ENCODE assay signal across 8 cellular contexts in the genomic region with DNA sequence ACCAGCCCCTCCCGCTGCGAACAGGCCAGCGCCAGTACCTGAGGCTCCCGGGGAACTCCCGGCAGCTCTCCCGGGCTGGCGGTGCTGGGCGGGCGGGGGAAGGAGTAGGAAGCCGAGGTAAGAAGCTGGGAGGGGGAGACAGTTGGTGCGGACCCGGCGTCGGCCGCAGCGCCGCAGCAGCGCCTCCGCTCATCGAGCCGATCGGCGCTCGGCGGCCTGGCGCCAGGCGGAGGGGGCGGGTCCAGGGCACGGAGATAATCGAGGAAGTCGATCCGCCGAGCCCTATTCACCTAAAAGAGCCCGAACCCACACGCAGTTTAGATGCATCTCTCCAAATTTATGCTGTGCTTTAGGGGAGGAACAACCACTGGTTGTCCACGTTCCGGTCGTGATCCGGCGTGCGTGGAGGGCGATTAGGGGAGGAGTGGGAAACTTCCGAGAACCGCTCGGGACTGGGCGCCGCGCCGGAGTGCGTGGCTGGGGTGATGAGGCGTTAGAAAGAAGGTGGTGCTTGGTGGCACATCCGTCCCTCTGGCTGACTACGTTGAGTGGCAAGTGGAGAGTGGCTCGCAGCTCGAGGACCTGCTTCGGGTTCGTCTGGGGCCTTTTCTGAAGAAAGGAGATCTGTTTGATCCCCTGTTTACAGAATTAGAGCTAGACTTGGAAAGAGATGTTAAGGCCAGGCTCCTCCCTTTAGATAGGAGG. TPM values are rescaled to one million over a fixed set of nuclear protein-coding genes. Genes with fewer than 3 reads are reported as not detected.
DNase-seq lines count a peak whose midpoint lies in the region; ATAC-seq, FAIRE-seq and TF ChIP-seq lines count a peak whose summit lies in the region.

A gene with protein sequence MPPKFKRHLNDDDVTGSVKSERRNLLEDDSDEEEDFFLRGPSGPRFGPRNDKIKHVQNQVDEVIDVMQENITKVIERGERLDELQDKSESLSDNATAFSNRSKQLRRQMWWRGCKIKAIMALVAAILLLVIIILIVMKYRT (minus strand): TSS at position 194 of the 705 bp plus-strand sequence. CDS start 3,651 bp downstream, outside the sequence.

- H3K36me3 ChIP-seq in mammary epithelial cell (ENCODE audit: insufficient read depth, low read length) (no peaks in the 10 kb centered on the region), small intestine (ENCODE audit: control insufficient read depth in 2 of 2, insufficient read depth in 2 of 2, low read length in 2 of 2) (peaks cover 0 to 2% of the 10 kb centered on the region in 2 donors)

- H3K9me3 ChIP-seq in mammary epithelial cell (replicated peaks; ENCODE audit: insufficient read depth, low read length), result no peaks in the 10 kb centered on the region
- H3K9me3 ChIP-seq in small intestine (ENCODE audit: control insufficient read depth, low read depth), result no peaks in the 10 kb centered on the region

- peak within 1 kb of the TSS; percentile 85 for H3K4me2 ChIP-seq in mammary epithelial cell (ENCODE audit: insufficient read depth, low read depth, low read length)

- TSS peak; percentile 68 for BruUV-seq in mammary epithelial cell (replicated peaks; lab: Mats Ljungman, UMichigan)

- no peaks in the 10 kb centered on the region for H3K27me3 ChIP-seq in mammary epithelial cell (ENCODE audit: insufficient read depth, low read length)
- H3K27me3 ChIP-seq in small intestine (ENCODE audit: control insufficient read depth in 2 of 2, insufficient read depth in 2 of 2, low read length in 2 of 2), result no peaks in the 10 kb centered on the region

- peak within 1 kb of the TSS; percentile 94 for H3K9ac ChIP-seq in mammary epithelial cell (ENCODE audit: insufficient read depth, low read length)

- dilution Hi-C loops in mammary epithelial cell (cut with HindIII; ENCODE audit: low sequenced_read_pairs), result no loop called here

- H3K4me1 ChIP-seq in mammary epithelial cell (ENCODE audit: insufficient read depth, low read length), result peaks cover 35% of the 10 kb centered on the region
- peaks cover 0 to 4% of the 10 kb centered on the region in 2 donors for H3K4me1 ChIP-seq in small intestine (ENCODE audit: control insufficient read depth in 2 of 2, insufficient read depth in 1 of 2, low read depth in 1 of 2, low read length in 1 of 2)

- H3K27ac ChIP-seq in mammary epithelial cell (ENCODE audit: insufficient read depth, low read depth, low read length) (peak within 1 kb of the TSS; percentile 93), small intestine (ENCODE audit: low read depth in 1 of 2, low read length in 1 of 2) (peak within 1 kb of the TSS; percentile 92 to 99)

- H3K4me3 ChIP-seq in AG04449 (ENCODE audit: low read depth, low read length), result peak within 1 kb of the TSS; percentile 89
- H3K4me3 ChIP-seq in WI38 (ENCODE audit: low read depth, low read length), result peak within 1 kb of the TSS; percentile 89
- peak within 1 kb of the TSS; percentile 49 to 91 (median 77) for H3K4me3 ChIP-seq in mammary epithelial cell (replicated peaks in 1 of 3; ENCODE audit: insufficient read depth in 1 of 3, low read depth in 2 of 3, low read length in 3 of 3)
- peak within 1 kb of the TSS; percentile 80 to 97 for H3K4me3 ChIP-seq in small intestine (ENCODE audit: low read depth in 1 of 2, low read length in 2 of 2)

- TF ChIP-seq CTCF in AG04449 (IDR thresholded peaks at IDR 0.05; ENCODE audit: insufficient read depth, low read length, missing control alignments) (no peak), WI38 (IDR thresholded peaks at IDR 0.05; ENCODE audit: low read depth, low read length) (no peak), mammary epithelial cell (conservative IDR thresholded peaks at IDR 0.05 in 1 of 2, IDR thresholded peaks at IDR 0.05 in 1 of 2; ENCODE audit: extremely low read depth in 1 of 2, insufficient read depth in 1 of 2, low read depth in 1 of 2, low read length in 2 of 2) (no peak)

- no peaks in the 10 kb centered on the region for H4K20me1 ChIP-seq in mammary epithelial cell (ENCODE audit: insufficient read depth, low read length)

- 2% methylated on average over 36 of the region's 57 CpGs for WGBS in mammary epithelial cell (ENCODE audit: low coverage, missing lambda C conversion rate)
- WGBS in small intestine, 3 donors, result 0% methylated on average over 56 to 57 of the region's 57 CpGs

- POLR2A ChIA-PET in AG04449 (lab: Yijun Ruan, JAX), result interaction anchor here (0.9 to 2.7 kb wide), 2 partner anchors 39 to 98 kb away, joined by 3 to 16 read pairs; partner anchors contain the start of gene METTL13

- intact Hi-C loops in mammary epithelial cell (cut with micrococcal nuclease), result loop anchor here (1.0 kb wide), 4 partner anchors 39 to 257 kb away; partner anchors contain the start of genes METTL13 and PRRC2C

- peaks cover 32% of the 10 kb centered on the region for H3K79me2 ChIP-seq in mammary epithelial cell (ENCODE audit: insufficient read depth, low read length)

- FAIRE-seq in small intestine (lab: Jason Lieb, UNC), result no peak

- DNase-seq in AG04449 (ENCODE audit: low read depth, low spot score), result no peak
- peak; percentile 84 for DNase-seq in NCI-H2196 (lab: John Stamatoyannopoulos, UW; ENCODE audit: unreplicated experiment)
- peak; percentile 85 for DNase-seq in mammary epithelial cell
- DNase-seq in iPS-NIHi11 (ENCODE audit: low spot score), result peak; percentile 90
- DNase-seq in small intestine, result peak; percentile 84

- ATAC-seq in GM18870 (IDR thresholded peaks at IDR 0.05; ENCODE audit: unreplicated experiment) (peak; percentile 91), HG03103 (IDR thresholded peaks at IDR 0.05; ENCODE audit: low read depth, unreplicated experiment) (peak; percentile 79)

- in situ Hi-C loops in mammary epithelial cell (cut with MboI; ENCODE audit: low sequenced_read_pairs in 2 of 2), result no loop called here

- CTCF ChIA-PET in AG04449 (lab: Yijun Ruan, JAX), result interaction anchor here (1.1 to 5.8 kb wide), 6 partner anchors 10 to 243 kb away, joined by 3 to 27 read pairs (median 7); no protein-coding TSS in a partner anchor
- CTCF ChIA-PET in mammary epithelial cell (lab: Charles Lee; ENCODE audit: low non-redundant PET), result no interaction called here

- peak within 1 kb of the TSS; percentile 95 for H2AFZ ChIP-seq in mammary epithelial cell (ENCODE audit: low read depth, low read length)

RNA-seq across cellular contexts. Expression of the gene that starts here (rescaled TPM):
- 10 to 100 TPM in 1 of 2 donors, 1 to 10 TPM in 1; 6.7 to 13.8 TPM for total RNA-seq in mammary epithelial cell
- polyA plus RNA-seq in mammary epithelial cell (2.7 TPM), small intestine (1 to 10 TPM; 5.2 to 9.7 (median 8.1) TPM)
- polyA minus RNA-seq in mammary epithelial cell, result 3.4 TPM
